25 cellular contexts compared by ENCODE assay signal in genomic region chr22:44971651-44972362, GRCh38. TPM values are rescaled to one million over a fixed set of nuclear protein-coding genes. Genes with fewer than 3 reads are reported as not detected.
DNase-seq lines count a peak whose midpoint lies in the region; ATAC-seq and TF ChIP-seq lines count a peak whose summit lies in the region.
"Had no signal": no experiment of that assay in that cellular context is flagged by ENCODE, and none has a peak within 500 bp of the region (broad histone marks: within the 10 kb centered on the region; RNA-seq: fewer than 3 reads in every experiment).

No MANE protein-coding gene starts in this region.

- H3K36me3 ChIP-seq in CD8-positive, alpha-beta T cell (ENCODE audit: insufficient read depth, low read length), result no peaks in the 10 kb centered on the region
- H3K36me3 ChIP-seq: brain microvascular endothelial cell, heart left ventricle, neutrophil had no signal

- H3K4me1 ChIP-seq in CD8-positive, alpha-beta T cell (ENCODE audit: insufficient read depth, low read length), result no peaks in the 10 kb centered on the region
- H3K4me1 ChIP-seq: Caco-2, heart left ventricle, psoas muscle had no signal

- POLR2A ChIA-PET in activated CD4-positive, alpha-beta T cell treated with anti-CD3 and anti-CD28 coated beads, Interleukin-2, amount 10 ng/mL, durations not matched to agents 7 days and 5 days (lab: Charles Lee), result no interaction called here
- POLR2A ChIA-PET in CD8-positive, alpha-beta T cell (lab: Charles Lee), result no interaction called here
- POLR2A ChIA-PET in activated naive CD8-positive, alpha-beta T cell treated with anti-CD3 and anti-CD28 coated beads, Interleukin-2, amount 10 ng/mL, durations not matched to agents 7 days and 5 days (lab: Charles Lee), result no interaction called here

- CTCF ChIA-PET in activated CD4-positive, alpha-beta T cell treated with anti-CD3 and anti-CD28 coated beads, Interleukin-2, amount 10 ng/mL, durations not matched to agents 7 days and 5 days (lab: Charles Lee), result no interaction called here
- CTCF ChIA-PET in CD8-positive, alpha-beta T cell (lab: Charles Lee), result no interaction called here

- H3K4me3 ChIP-seq in CD8-positive, alpha-beta T cell (ENCODE audit: low read depth, low read length), result no peak overlapping the region
- H3K4me3 ChIP-seq: heart left ventricle, psoas muscle had no signal

- TF ChIP-seq CTCF in CD8-positive, alpha-beta T cell (IDR thresholded peaks at IDR 0.05), result no peak
- TF ChIP-seq CTCF in nephron progenitor cell (IDR thresholded peaks at IDR 0.05), result no peak

- H3K4me3 Mint-ChIP-seq in activated CD4-positive, alpha-beta T cell treated with anti-CD3 and anti-CD28 coated beads, Interleukin-2, amount 10 ng/mL, durations not matched to agents 24 days and 14 days, result no peak overlapping the region
- no peak overlapping the region for H3K4me3 Mint-ChIP-seq in activated CD4-positive, alpha-beta T cell treated with anti-CD3 and anti-CD28 coated beads, Interleukin-2, amount 10 ng/mL, durations not matched to agents 7 days and 5 days
- peak overlapping the region; percentile 13 for H3K4me3 Mint-ChIP-seq in CD8-positive, alpha-beta T cell
- no peak overlapping the region for H3K4me3 Mint-ChIP-seq in activated naive CD8-positive, alpha-beta T cell treated with anti-CD3 and anti-CD28 coated beads, Interleukin-2, amount 10 ng/mL, durations not matched to agents 7 days and 5 days
- H3K4me3 Mint-ChIP-seq in nephron progenitor cell, result no peak overlapping the region

- H3K9me3 Mint-ChIP-seq in activated CD4-positive, alpha-beta T cell treated with anti-CD3 and anti-CD28 coated beads, Interleukin-2, amount 10 ng/mL, durations not matched to agents 24 days and 14 days, result no peaks in the 10 kb centered on the region
- no peaks in the 10 kb centered on the region for H3K9me3 Mint-ChIP-seq in activated CD4-positive, alpha-beta T cell treated with anti-CD3 and anti-CD28 coated beads, Interleukin-2, amount 10 ng/mL, durations not matched to agents 7 days and 5 days
- H3K9me3 Mint-ChIP-seq in CD8-positive, alpha-beta T cell, result no peaks in the 10 kb centered on the region
- no peaks in the 10 kb centered on the region for H3K9me3 Mint-ChIP-seq in activated naive CD8-positive, alpha-beta T cell treated with anti-CD3 and anti-CD28 coated beads, Interleukin-2, amount 10 ng/mL, durations not matched to agents 7 days and 5 days
- no peaks in the 10 kb centered on the region for H3K9me3 Mint-ChIP-seq in nephron progenitor cell

- no peaks in the 10 kb centered on the region for H3K36me3 Mint-ChIP-seq in activated CD4-positive, alpha-beta T cell treated with anti-CD3 and anti-CD28 coated beads, Interleukin-2, amount 10 ng/mL, durations not matched to agents 24 days and 14 days (ENCODE audit: low read depth)
- no peaks in the 10 kb centered on the region for H3K36me3 Mint-ChIP-seq in activated CD4-positive, alpha-beta T cell treated with anti-CD3 and anti-CD28 coated beads, Interleukin-2, amount 10 ng/mL, durations not matched to agents 7 days and 5 days (ENCODE audit: low read depth)
- no peaks in the 10 kb centered on the region for H3K36me3 Mint-ChIP-seq in CD8-positive, alpha-beta T cell
- no peaks in the 10 kb centered on the region for H3K36me3 Mint-ChIP-seq in activated naive CD8-positive, alpha-beta T cell treated with anti-CD3 and anti-CD28 coated beads, Interleukin-2, amount 10 ng/mL, durations not matched to agents 7 days and 5 days
- peaks cover 23% of the 10 kb centered on the region for H3K36me3 Mint-ChIP-seq in nephron progenitor cell (ENCODE audit: low read depth)

- H3K27ac Mint-ChIP-seq in activated CD4-positive, alpha-beta T cell treated with anti-CD3 and anti-CD28 coated beads, Interleukin-2, amount 10 ng/mL, durations not matched to agents 24 days and 14 days, result peak overlapping the region; percentile 42
- H3K27ac Mint-ChIP-seq in activated CD4-positive, alpha-beta T cell treated with anti-CD3 and anti-CD28 coated beads, Interleukin-2, amount 10 ng/mL, durations not matched to agents 7 days and 5 days, result no peak overlapping the region
- H3K27ac Mint-ChIP-seq in CD8-positive, alpha-beta T cell, result peak overlapping the region; percentile 11
- H3K27ac Mint-ChIP-seq in activated naive CD8-positive, alpha-beta T cell treated with anti-CD3 and anti-CD28 coated beads, Interleukin-2, amount 10 ng/mL, durations not matched to agents 7 days and 5 days, result peak overlapping the region; percentile 38
- peak overlapping the region; percentile 87 for H3K27ac Mint-ChIP-seq in nephron progenitor cell

- no peaks in the 10 kb centered on the region for H3K27me3 Mint-ChIP-seq in activated CD4-positive, alpha-beta T cell treated with anti-CD3 and anti-CD28 coated beads, Interleukin-2, amount 10 ng/mL, durations not matched to agents 24 days and 14 days
- no peaks in the 10 kb centered on the region for H3K27me3 Mint-ChIP-seq in activated CD4-positive, alpha-beta T cell treated with anti-CD3 and anti-CD28 coated beads, Interleukin-2, amount 10 ng/mL, durations not matched to agents 7 days and 5 days
- H3K27me3 Mint-ChIP-seq in CD8-positive, alpha-beta T cell (ENCODE audit: low read depth), result peaks cover 12% of the 10 kb centered on the region
- peaks cover 3% of the 10 kb centered on the region for H3K27me3 Mint-ChIP-seq in activated naive CD8-positive, alpha-beta T cell treated with anti-CD3 and anti-CD28 coated beads, Interleukin-2, amount 10 ng/mL, durations not matched to agents 7 days and 5 days
- no peaks in the 10 kb centered on the region for H3K27me3 Mint-ChIP-seq in nephron progenitor cell (ENCODE audit: low read depth, poor library complexity)

- no peaks in the 10 kb centered on the region for H3K9me3 ChIP-seq in CD8-positive, alpha-beta T cell (ENCODE audit: low read length)
- H3K9me3 ChIP-seq: Caco-2, heart left ventricle, neutrophil, psoas muscle had no signal

- ATAC-seq in CD8-positive, alpha-beta T cell, result no peak
- no peak for ATAC-seq in activated naive CD8-positive, alpha-beta T cell treated with anti-CD3 and anti-CD28 coated beads, Interleukin-2, amount 10 ng/mL, durations not matched to agents 7 days and 5 days (ENCODE audit: low read depth)
- no peak for ATAC-seq in HG02642 (IDR thresholded peaks at IDR 0.05; ENCODE audit: poor library complexity, unreplicated experiment)
- ATAC-seq: HCT116, heart left ventricle, psoas muscle, Right ventricle myocardium inferior had no signal

- no peaks in the 10 kb centered on the region for H3K4me1 Mint-ChIP-seq in activated CD4-positive, alpha-beta T cell treated with anti-CD3 and anti-CD28 coated beads, Interleukin-2, amount 10 ng/mL, durations not matched to agents 24 days and 14 days
- no peaks in the 10 kb centered on the region for H3K4me1 Mint-ChIP-seq in activated CD4-positive, alpha-beta T cell treated with anti-CD3 and anti-CD28 coated beads, Interleukin-2, amount 10 ng/mL, durations not matched to agents 7 days and 5 days
- H3K4me1 Mint-ChIP-seq in CD8-positive, alpha-beta T cell (ENCODE audit: low read depth), result no peaks in the 10 kb centered on the region
- H3K4me1 Mint-ChIP-seq in activated naive CD8-positive, alpha-beta T cell treated with anti-CD3 and anti-CD28 coated beads, Interleukin-2, amount 10 ng/mL, durations not matched to agents 7 days and 5 days, result no peaks in the 10 kb centered on the region
- H3K4me1 Mint-ChIP-seq in nephron progenitor cell, result peaks cover 19% of the 10 kb centered on the region

- no peak for DNase-seq in activated CD4-positive, alpha-beta T cell treated with anti-CD3 and anti-CD28 coated beads, Interleukin-2, amount 10 ng/mL, durations not matched to agents 24 days and 14 days
- no peak for DNase-seq in activated CD4-positive, alpha-beta T cell treated with anti-CD3 and anti-CD28 coated beads, Interleukin-2, amount 10 ng/mL, durations not matched to agents 7 days and 5 days
- DNase-seq in CD8-positive, alpha-beta T cell, result no peak
- DNase-seq in activated naive CD8-positive, alpha-beta T cell treated with anti-CD3 and anti-CD28 coated beads, Interleukin-2, amount 10 ng/mL, durations not matched to agents 7 days and 5 days, result no peak
- no peak for DNase-seq in nephron progenitor cell
- DNase-seq in activated effector memory CD4-positive, alpha-beta T cell treated with Interleukin-2 at 50 U/mL for 16 hours, result no peak
- DNase-seq in D341Med (ENCODE audit: low spot score), result no peak
- DNase-seq: activated CD4-positive, alpha-beta T cell treated with anti-CD3 and anti-CD28 coated beads for 1 hour; activated CD8-positive, alpha-beta memory T cell treated with anti-CD3 and anti-CD28 coated beads, Interleukin-2, amount 50 U/mL, for 4 hours; brain microvascular endothelial cell; Caco-2; DMS79 treated with DMSO at 0.1 percent for 48 hours; heart left ventricle; NCI-H1436 treated with DMSO at 0.1 percent for 48 hours; NCI-H2107; NCI-H446; OCI-M1; psoas muscle had no signal

- no peaks in the 10 kb centered on the region for H3K27me3 ChIP-seq in CD8-positive, alpha-beta T cell (ENCODE audit: insufficient read depth, low read length)
- H3K27me3 ChIP-seq: brain microvascular endothelial cell, neutrophil had no signal

- no peak overlapping the region for H3K27ac ChIP-seq in CD8-positive, alpha-beta T cell (ENCODE audit: low read depth, low read length)
- H3K27ac ChIP-seq: brain microvascular endothelial cell, heart left ventricle, neutrophil, psoas muscle had no signal

- intact Hi-C loops in activated CD4-positive, alpha-beta T cell treated with anti-CD3 and anti-CD28 coated beads, Interleukin-2, amount 10 ng/mL, durations not matched to agents 24 days and 14 days (cut with micrococcal nuclease), result loop anchor here (10.0 kb wide), 1 partner anchor 273 kb away; the partner anchor contains the start of gene KIAA0930
- intact Hi-C loops in CD8-positive, alpha-beta T cell (cut with DNase I, micrococcal nuclease), result no loop called here

RNA-seq across cellular contexts. Expression of gene PHF21B, which starts 38.0 kb away (rescaled TPM):
- 0.07 TPM in 2 replicates for total RNA-seq in activated CD4-positive, alpha-beta T cell treated with anti-CD3 and anti-CD28 coated beads, Interleukin-2, amount 10 ng/mL, durations not matched to agents 24 days and 14 days
- total RNA-seq in activated CD4-positive, alpha-beta T cell treated with anti-CD3 and anti-CD28 coated beads, Interleukin-2, amount 10 ng/mL, durations not matched to agents 7 days and 5 days, result not detected
- not detected for total RNA-seq in CD8-positive, alpha-beta T cell
- not detected for total RNA-seq in activated naive CD8-positive, alpha-beta T cell treated with anti-CD3 and anti-CD28 coated beads, Interleukin-2, amount 10 ng/mL, durations not matched to agents 7 days and 5 days
- total RNA-seq: A172, fibroblast of villous mesenchyme, lung microvascular endothelial cell, Right ventricle myocardium inferior had no signal
